ENCODE assay signal across 16 cellular contexts in genomic region chr20:53154540-53154939, GRCh38.
A peak's percentile ranks its signal among the peaks of the same experiment; 100 is the strongest.
DNase-seq lines count a peak whose midpoint lies in the region; ATAC-seq, FAIRE-seq and TF ChIP-seq lines count a peak whose summit lies in the region.
"Had no signal": no experiment of that assay in that cellular context is flagged by ENCODE, and none has a peak within 500 bp of the region (broad histone marks: within the 10 kb centered on the region; RNA-seq: fewer than 3 reads in every experiment).

No MANE protein-coding gene starts in this region.

- H3K36me3 ChIP-seq in bronchial epithelial cell (ENCODE audit: control insufficient read depth, insufficient read depth, low read length), result no peaks in the 10 kb centered on the region
- H3K36me3 ChIP-seq in left lung, result no peaks in the 10 kb centered on the region
- no peaks in the 10 kb centered on the region for H3K36me3 ChIP-seq in H7 (replicated peaks; ENCODE audit: control insufficient read depth, insufficient read depth, low read length)
- H3K36me3 ChIP-seq: thoracic aorta had no signal

- peaks cover 0 to 2% of the 10 kb centered on the region in 2 donors for H3K4me1 ChIP-seq in left lung

- DNase-seq in GM12891 (ENCODE audit: insufficient read length, low spot score) (no peak), bronchial epithelial cell (ENCODE audit: low read depth) (peak; percentile 61), COR-L47 (lab: John Stamatoyannopoulos, UW) (no peak), left lung (no peak), cerebellum (ENCODE audit: low spot score) (no peak), H7 (no peak)
- DNase-seq: activated naive CD4-positive, alpha-beta T cell treated with anti-CD3 and anti-CD28 coated beads, Interleukin-2, amount 10 ng/mL, durations not matched to agents 7 days and 5 days; cortex of kidney; foreskin melanocyte; NCI-H510A treated with DMSO at 0.1 percent for 48 hours; SHP77 treated with DMSO at 0.1 percent for 48 hours had no signal

- H3K27me3 ChIP-seq in bronchial epithelial cell (ENCODE audit: control insufficient read depth, insufficient read depth, low read length) (no peaks in the 10 kb centered on the region), left lung (no peaks in the 10 kb centered on the region), H7 (ENCODE audit: control insufficient read depth, insufficient read depth, low read length) (no peaks in the 10 kb centered on the region)

- no peak for TF ChIP-seq POLR2A in GM12891 (IDR thresholded peaks at IDR 0.05; ENCODE audit: low read depth, low read length)

- FAIRE-seq in GM12891 (lab: Jason Lieb, UNC) (no peak), bronchial epithelial cell (lab: Jason Lieb, UNC) (no peak)

- intact Hi-C loops in left lung (cut with DNase I), result no loop called here

- H3K9me3 ChIP-seq in left lung, result no peaks in the 10 kb centered on the region
- H3K9me3 ChIP-seq: thoracic aorta had no signal

- H3K4me3 ChIP-seq in bronchial epithelial cell (ENCODE audit: low read depth, low read length), result no peak overlapping the region
- no peak overlapping the region for H3K4me3 ChIP-seq in left lung
- H3K4me3 ChIP-seq in H7 (ENCODE audit: insufficient read depth, low read depth, low read length), result no peak overlapping the region
- H3K4me3 ChIP-seq: thoracic aorta had no signal

- no peak overlapping the region for H3K27ac ChIP-seq in left lung
- H3K27ac ChIP-seq: thoracic aorta had no signal

- peak; percentile 48 for ATAC-seq in GM21360 (IDR thresholded peaks at IDR 0.05; ENCODE audit: unreplicated experiment)
- ATAC-seq in HG03521 (IDR thresholded peaks at IDR 0.05; ENCODE audit: unreplicated experiment), result peak; percentile 42
- no peak for ATAC-seq in left lung
- ATAC-seq: sciatic nerve, WTC11 had no signal

- TF ChIP-seq CTCF in bronchial epithelial cell (IDR thresholded peaks at IDR 0.05; ENCODE audit: insufficient read depth, low read length, severe bottlenecking) (no peak), left lung (IDR thresholded peaks at IDR 0.05) (no peak)

TF ChIP-seq in GM12891, 5 proteins besides CTCF, POLR2A, EP300 and RAD21:
- TF ChIP-seq POLR2AphosphoS5 (IDR thresholded peaks at IDR 0.05; ENCODE audit: low read depth, low read length) (no peak), TAF1 (IDR thresholded peaks at IDR 0.05; ENCODE audit: low read depth, low read length) (no peak), POU2F2 (IDR thresholded peaks at IDR 0.05; ENCODE audit: low read depth, low read length) (no peak), PAX5 (IDR thresholded peaks at IDR 0.05; ENCODE audit: insufficient read depth, low read length, severe bottlenecking) (no peak), SPI1 (IDR thresholded peaks at IDR 0.05; ENCODE audit: low read depth, low read length) (peak; percentile 28; the same call in 1 of the 2 replicates)
TF ChIP-seq in GM12891: peak in this region for 1.
